ENCODE assay signal across 8 cellular contexts in the genomic region with DNA sequence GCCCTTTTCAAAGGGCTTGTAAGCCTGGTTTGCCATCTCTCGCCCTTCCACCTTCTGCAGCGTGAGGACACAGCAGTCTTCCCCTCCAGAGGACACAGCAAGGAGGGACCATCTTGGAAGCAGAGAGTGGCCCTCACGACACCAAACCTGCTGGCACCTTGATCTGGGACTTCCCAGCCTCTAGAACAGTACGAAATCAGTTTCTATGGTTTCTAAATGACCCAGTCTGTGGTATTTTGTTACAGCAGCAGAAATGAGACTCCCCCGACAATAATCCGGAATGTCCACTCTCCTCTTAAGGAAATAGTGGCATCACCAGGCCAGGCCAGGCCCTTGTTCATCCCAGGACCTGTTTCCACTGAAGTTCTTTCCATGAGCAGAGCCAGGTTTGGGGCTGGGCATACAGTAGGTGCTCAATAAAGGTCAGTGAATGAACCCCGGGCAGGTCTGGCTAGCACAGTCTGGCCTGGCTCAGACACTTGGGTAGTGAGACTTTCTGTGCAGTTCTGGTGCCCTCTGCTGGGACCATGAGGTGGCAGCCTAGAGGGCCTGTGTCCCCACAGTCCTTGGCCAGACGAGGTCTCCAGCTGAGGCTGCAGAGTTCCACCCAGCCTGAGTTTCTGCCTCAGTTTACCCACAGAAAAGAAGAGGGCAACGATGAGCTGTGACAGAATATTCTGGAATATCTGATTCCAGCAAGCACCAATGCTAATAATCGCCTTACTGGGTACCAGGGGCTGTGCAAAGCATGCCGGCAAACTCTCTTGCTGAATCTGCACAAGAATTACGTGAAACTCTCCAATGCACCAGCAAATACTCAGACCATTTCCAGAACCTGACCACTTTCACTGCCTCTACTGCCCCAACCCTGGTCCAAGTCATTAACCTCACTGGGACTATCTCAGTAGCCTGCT. TPM values are rescaled to one million over a fixed set of nuclear protein-coding genes. Genes with fewer than 3 reads are reported as not detected.
DNase-seq lines count a peak whose midpoint lies in the region; ATAC-seq lines count a peak whose summit lies in the region.

No MANE protein-coding gene starts in this region.

- H2AFZ ChIP-seq in GM23248: no peak overlapping the region

- no peak overlapping the region for H3K4me2 ChIP-seq in GM23248 (ENCODE audit: unreplicated experiment)

- DNase-seq in DMS153 (lab: John Stamatoyannopoulos, UW) (peak; percentile 9), GM23248 (peak; percentile 83), NCI-H1092 treated with DMSO at 0.1 percent for 48 hours (lab: John Stamatoyannopoulos, UW) (peak; percentile 25), T-helper 9 cell (peak; percentile 63), astrocyte of the hippocampus (ENCODE audit: low read depth, low spot score) (peak; percentile 87), iPS DF 6.9 (ENCODE audit: low read depth, low spot score) (peak; percentile 52)
- peak; percentile 67 for DNase-seq in stimulated activated CD4-positive, alpha-beta T cell treated with anti-CD3 and anti-CD28 coated beads, Interleukin-12 subunit alpha, Interleukin-12 subunit beta, amount 100 ng/mL, for 4 hours

- H3K9me3 ChIP-seq in GM23248 (ENCODE audit: low read depth) (no peaks in the 10 kb centered on the region), iPS DF 6.9 (ENCODE audit: control insufficient read depth, insufficient read depth, low read length) (no peaks in the 10 kb centered on the region)

- H3K27me3 ChIP-seq in GM23248 (replicated peaks; ENCODE audit: insufficient read depth): no peaks in the 10 kb centered on the region
- H3K27me3 ChIP-seq in iPS DF 6.9 (ENCODE audit: control insufficient read depth, insufficient read depth, low read length): no peaks in the 10 kb centered on the region

- H4K20me1 ChIP-seq in GM23248 (ENCODE audit: insufficient read depth): no peaks in the 10 kb centered on the region

- no peak overlapping the region for H3K27ac ChIP-seq in GM23248
- no peak overlapping the region for H3K27ac ChIP-seq in iPS DF 6.9 (ENCODE audit: low read length)

- no peak overlapping the region for H3K4me3 ChIP-seq in GM23248
- no peak overlapping the region for H3K4me3 ChIP-seq in iPS DF 6.9 (ENCODE audit: low read length)

- ATAC-seq in HG03025 (IDR thresholded peaks at IDR 0.05; ENCODE audit: low FRiP score, unreplicated experiment): no peak

- peaks cover 4% of the 10 kb centered on the region for H3K4me1 ChIP-seq in GM23248 (ENCODE audit: insufficient read depth)
- no peaks in the 10 kb centered on the region for H3K4me1 ChIP-seq in iPS DF 6.9 (ENCODE audit: control insufficient read depth, insufficient read depth, low read length)

- H3F3A ChIP-seq in GM23248 (ENCODE audit: insufficient read depth): no peaks in the 10 kb centered on the region

- 64 to 65% methylated on average over 12 of the region's 12 CpGs for WGBS in GM23248 (ENCODE audit: low coverage in 1 of 2, low lambda C conversion rate in 2 of 2, missing lambda C conversion rate in 2 of 2), 2 experiments
- WGBS in iPS DF 6.9 (ENCODE audit: insufficient coverage, insufficient read length): no CpG with 5 or more reads among the region's 12 CpGs

- no peaks in the 10 kb centered on the region for H3K79me2 ChIP-seq in GM23248 (ENCODE audit: insufficient read depth)

- H3K9me2 ChIP-seq in GM23248 (ENCODE audit: insufficient read depth): no peaks in the 10 kb centered on the region

- H3K9ac ChIP-seq in GM23248: no peak overlapping the region

- in situ Hi-C loops in GM23248 (cut with MboI): loop anchor here (5.0 to 10.0 kb wide), 2 partner anchors 95 to 167 kb away; no protein-coding TSS in a partner anchor

- H3K36me3 ChIP-seq in GM23248 (ENCODE audit: low read depth) (no peaks in the 10 kb centered on the region), iPS DF 6.9 (ENCODE audit: control insufficient read depth, insufficient read depth, low read length) (no peaks in the 10 kb centered on the region)

RNA-seq across cellular contexts. Expression of a gene that starts 14.0 kb away (rescaled TPM):
- total RNA-seq in GM23248 (2014; rRNA removed; shearing (Covaris generic)): 4.0 and 4.4 TPM in 2 replicates
- polyA plus RNA-seq in GM23248 (2016; fragmentation: Nextera tagmentation; extraction: Ambion mirVana): 2.2 and 4.4 TPM in 2 replicates

RNA-seq across cellular contexts. Expression of a gene that starts 22.8 kb away (rescaled TPM):
- 11.9 and 28.3 TPM in 2 replicates for total RNA-seq in GM23248 (2014; rRNA removed; shearing (Covaris generic))
- 12.8 and 15.4 TPM in 2 replicates for polyA plus RNA-seq in GM23248 (2016; fragmentation: Nextera tagmentation; extraction: Ambion mirVana)

RNA-seq across cellular contexts. Expression of a gene that starts 28.2 kb away (rescaled TPM):
- total RNA-seq in GM23248 (2014; rRNA removed; shearing (Covaris generic)): 118 and 150 TPM in 2 replicates
- 251 and 259 TPM in 2 replicates for polyA plus RNA-seq in GM23248 (2016; fragmentation: Nextera tagmentation; extraction: Ambion mirVana)

RNA-seq across cellular contexts. Expression of a gene that starts 56.3 kb away (rescaled TPM):
- total RNA-seq in GM23248 (2014; rRNA removed; shearing (Covaris generic)): 26.1 and 31.3 TPM in 2 replicates
- 19.1 and 19.9 TPM in 2 replicates for polyA plus RNA-seq in GM23248 (2016; fragmentation: Nextera tagmentation; extraction: Ambion mirVana)

Comparison
In these comparisons a context has a peak if more than half of its experiments do, and no peak if none do; other contexts are left out.
1. DNase-seq: peak in every context shown above with its lines; median percentile 87 in astrocyte of the hippocampus; 83 in GM23248; 67 in stimulated activated CD4-positive, alpha-beta T cell treated with anti-CD3 and anti-CD28 coated beads, Interleukin-12 subunit alpha, Interleukin-12 subunit beta, amount 100 ng/mL, for 4 hours; 63 in T-helper 9 cell; 52 in iPS DF 6.9; 25 in NCI-H1092 treated with DMSO at 0.1 percent for 48 hours; 9 in DMS153.